In genomic region chr1:25012966-25013962, GRCh38 we compare ENCODE assay signal across 24 cellular contexts.
DNase-seq lines count a peak whose midpoint lies in the region; ATAC-seq, FAIRE-seq and TF ChIP-seq lines count a peak whose summit lies in the region.
"Had no signal": no experiment of that assay in that cellular context is flagged by ENCODE, and none has a peak within 500 bp of the region (broad histone marks: within the 10 kb centered on the region; RNA-seq: fewer than 3 reads in every experiment).

No MANE protein-coding gene starts in this region.

- H3K4me1 ChIP-seq in HepG2 (ENCODE audit: insufficient read depth, low read length) (peaks cover 14% of the 10 kb centered on the region), right lobe of liver (no peaks in the 10 kb centered on the region)

- H4K20me1 ChIP-seq in HepG2 (ENCODE audit: insufficient read depth, low read length): no peaks in the 10 kb centered on the region

- DNase-seq in HepG2 (ENCODE audit: low spot score): no peak
- no peak for DNase-seq in right lobe of liver
- DNase-seq in GM12891 (ENCODE audit: insufficient read length, low spot score): no peak
- DNase-seq in activated naive CD8-positive, alpha-beta T cell treated with anti-CD3 and anti-CD28 coated beads, Interleukin-2, amount 50 U/mL, for 24 hours: no peak
- no peak for DNase-seq in stimulated activated naive B cell treated with anti-CD40 and anti-IgM and Interleukin-4, amounts not matched to agents 10 μg/mL and 1 μg/mL and 100 μg/mL, for 72 hours
- DNase-seq in NCI-H2171 treated with DMSO at 0.1 percent for 48 hours (lab: John Stamatoyannopoulos, UW): no peak
- no peak for DNase-seq in T-cell
- DNase-seq: AML-193; Calu3; DND-41; Kasumi-1; NCI-H1092 treated with DMSO at 0.1 percent for 48 hours; NCI-H1436; NCI-H187; NCI-H524 treated with DMSO at 0.1 percent for 48 hours; NCI-H774; NK-92 treated with Interleukin-12 subunit alpha and Interleukin-12 subunit beta, amount 100 ng/mL, for 24 hours; PC-9; RPMI8226; SHP77 had no signal

- H3K9me3 Mint-ChIP-seq in activated naive CD8-positive, alpha-beta T cell treated with anti-CD3 and anti-CD28 coated beads, Interleukin-2, amount 50 U/mL, for 24 hours: no peaks in the 10 kb centered on the region
- H3K9me3 Mint-ChIP-seq in stimulated activated naive B cell treated with anti-CD40 and anti-IgM and Interleukin-4, amounts not matched to agents 10 μg/mL and 1 μg/mL and 100 μg/mL, for 72 hours: no peaks in the 10 kb centered on the region
- H3K9me3 Mint-ChIP-seq in T-cell: no peaks in the 10 kb centered on the region

- no peak overlapping the region for H2AFZ ChIP-seq in HepG2 (ENCODE audit: low read length)
- H2AFZ ChIP-seq: PC-9 had no signal

- H3K36me3 ChIP-seq in HepG2 (replicated peaks in 1 of 2; ENCODE audit: control insufficient read depth in 1 of 2, insufficient read depth in 2 of 2, low read length in 2 of 2) (no peaks in the 10 kb centered on the region), right lobe of liver (no peaks in the 10 kb centered on the region)

- WGBS in HepG2 (ENCODE audit: low lambda C conversion rate): 46% methylated on average over 14 of the region's 17 CpGs
- 78% methylated on average over 6 of the region's 17 CpGs for WGBS in right lobe of liver (ENCODE audit: insufficient coverage, low coverage, low lambda C conversion rate, missing lambda C conversion rate)

- TF ChIP-seq CTCF in HepG2 (CRISPR knock-in tag; IDR thresholded peaks at IDR 0.05) (no peak), right lobe of liver (IDR thresholded peaks at IDR 0.05) (no peak)

- H3K27me3 ChIP-seq in HepG2 (ENCODE audit: control insufficient read depth in 1 of 2, insufficient read depth in 2 of 2, low read length in 2 of 2): peaks cover 3 to 30% of the 10 kb centered on the region in 2 experiments; a peak in 3 of 5 replicates
- no peaks in the 10 kb centered on the region for H3K27me3 ChIP-seq in right lobe of liver

- H3K4me3 ChIP-seq in HepG2 (replicated peaks in 1 of 3; ENCODE audit: insufficient read depth in 1 of 3, low read depth in 2 of 3, low read length in 3 of 3) (no peak overlapping the region), right lobe of liver (no peak overlapping the region)
- H3K4me3 ChIP-seq: A549, PC-9 had no signal

- H3K9ac ChIP-seq in HepG2 (ENCODE audit: insufficient read depth, low read depth, low read length): no peak overlapping the region

- peak overlapping the region; percentile 88 for H3K27ac Mint-ChIP-seq in activated naive CD8-positive, alpha-beta T cell treated with anti-CD3 and anti-CD28 coated beads, Interleukin-2, amount 50 U/mL, for 24 hours
- peak overlapping the region; percentile 25 for H3K27ac Mint-ChIP-seq in stimulated activated naive B cell treated with anti-CD40 and anti-IgM and Interleukin-4, amounts not matched to agents 10 μg/mL and 1 μg/mL and 100 μg/mL, for 72 hours
- peak overlapping the region in 1 of 2 donors; percentile 55 for H3K27ac Mint-ChIP-seq in T-cell

- no peaks in the 10 kb centered on the region for H3K36me3 Mint-ChIP-seq in activated naive CD8-positive, alpha-beta T cell treated with anti-CD3 and anti-CD28 coated beads, Interleukin-2, amount 50 U/mL, for 24 hours (ENCODE audit: low read depth)
- H3K36me3 Mint-ChIP-seq in stimulated activated naive B cell treated with anti-CD40 and anti-IgM and Interleukin-4, amounts not matched to agents 10 μg/mL and 1 μg/mL and 100 μg/mL, for 72 hours: no peaks in the 10 kb centered on the region
- no peaks in the 10 kb centered on the region for H3K36me3 Mint-ChIP-seq in T-cell

- TF ChIP-seq EP300 in HepG2 (IDR thresholded peaks at IDR 0.05; ENCODE audit: low read depth in 2 of 2, low read length in 2 of 2) (no peak), HepG2 (CRISPR knock-in tag; IDR thresholded peaks at IDR 0.05; ENCODE audit: borderline replicate concordance) (no peak)

- H3K4me3 Mint-ChIP-seq in activated naive CD8-positive, alpha-beta T cell treated with anti-CD3 and anti-CD28 coated beads, Interleukin-2, amount 50 U/mL, for 24 hours: no peak overlapping the region
- H3K4me3 Mint-ChIP-seq in stimulated activated naive B cell treated with anti-CD40 and anti-IgM and Interleukin-4, amounts not matched to agents 10 μg/mL and 1 μg/mL and 100 μg/mL, for 72 hours: no peak overlapping the region
- H3K4me3 Mint-ChIP-seq in T-cell: no peak overlapping the region

- TF ChIP-seq RAD21 in HepG2 (CRISPR knock-in tag; IDR thresholded peaks at IDR 0.05): no peak

- in situ Hi-C loops in HepG2 (cut with HindIII; ENCODE audit: extremely low pct_ligation_motif_present, low pct_unique_long_range_greater_than_20kb): no loop called here

- POLR2A ChIA-PET in HepG2 (lab: Yijun Ruan, JAX): no interaction called here
- POLR2A ChIA-PET in T-cell (lab: Charles Lee): interaction anchor here (0.6 to 0.9 kb wide), 2 partner anchors 9 to 45 kb away, joined by 4 to 6 read pairs; no protein-coding TSS in a partner anchor

- intact Hi-C loops in HepG2 (cut with micrococcal nuclease; ENCODE audit: unreplicated experiment) (no loop called here), right lobe of liver (cut with DNase I) (no loop called here)

- BruUV-seq in HepG2 (replicated peaks; lab: Mats Ljungman, UMichigan): no TSS peak

- CTCF ChIA-PET in HepG2 (lab: Yijun Ruan, JAX; ENCODE audit: low intra/inter-chr PET ratio, low total read pairs): no interaction called here
- CTCF ChIA-PET in T-cell (lab: Charles Lee): no interaction called here

- peaks cover 70% of the 10 kb centered on the region for H3K4me1 Mint-ChIP-seq in activated naive CD8-positive, alpha-beta T cell treated with anti-CD3 and anti-CD28 coated beads, Interleukin-2, amount 50 U/mL, for 24 hours
- peaks cover 31 to 54% of the 10 kb centered on the region in 2 donors for H3K4me1 Mint-ChIP-seq in stimulated activated naive B cell treated with anti-CD40 and anti-IgM and Interleukin-4, amounts not matched to agents 10 μg/mL and 1 μg/mL and 100 μg/mL, for 72 hours
- peaks cover 26 to 52% (median 43%) of the 10 kb centered on the region in 3 donors for H3K4me1 Mint-ChIP-seq in T-cell

- no peak overlapping the region for H3K4me2 ChIP-seq in HepG2 (ENCODE audit: low read depth, low read length)
- H3K4me2 ChIP-seq: A549, PC-9 had no signal

- no peak for FAIRE-seq in HepG2 (lab: Jason Lieb, UNC)
- FAIRE-seq in GM12891 (lab: Jason Lieb, UNC): peak; percentile 45
- FAIRE-seq: A549, GM19239 had no signal

- ATAC-seq in HepG2 (no peak), right lobe of liver (no peak), T-cell (replicated peaks in 1 of 4) (no peak)
- no peak for ATAC-seq in activated naive CD8-positive, alpha-beta T cell treated with anti-CD3 and anti-CD28 coated beads, Interleukin-2, amount 50 U/mL, for 24 hours
- no peak for ATAC-seq in stimulated activated naive B cell treated with anti-CD40 and anti-IgM and Interleukin-4, amounts not matched to agents 10 μg/mL and 1 μg/mL and 100 μg/mL, for 72 hours (replicated peaks)
- ATAC-seq: HCT116 had no signal

- no peaks in the 10 kb centered on the region for H3K9me3 ChIP-seq in HepG2 (ENCODE audit: low read length)
- H3K9me3 ChIP-seq in right lobe of liver: no peaks in the 10 kb centered on the region
- H3K9me3 ChIP-seq: A549 had no signal

- H3K27ac ChIP-seq in HepG2 (ENCODE audit: extremely low read length, insufficient read depth, low read length): no peak overlapping the region
- no peak overlapping the region for H3K27ac ChIP-seq in right lobe of liver
- H3K27ac ChIP-seq: HL-60, PC-9 had no signal

- TF ChIP-seq POLR2A in HepG2 (IDR thresholded peaks at IDR 0.05; ENCODE audit: insufficient read depth in 1 of 2, low read depth in 2 of 2, low read length in 2 of 2) (no peak), right lobe of liver (IDR thresholded peaks at IDR 0.05) (no peak), GM12891 (IDR thresholded peaks at IDR 0.05; ENCODE audit: low read depth, low read length) (no peak)

- H3K79me2 ChIP-seq in HepG2 (ENCODE audit: insufficient read depth, low read length): no peaks in the 10 kb centered on the region

- H3K27me3 Mint-ChIP-seq in activated naive CD8-positive, alpha-beta T cell treated with anti-CD3 and anti-CD28 coated beads, Interleukin-2, amount 50 U/mL, for 24 hours: no peaks in the 10 kb centered on the region
- no peaks in the 10 kb centered on the region for H3K27me3 Mint-ChIP-seq in stimulated activated naive B cell treated with anti-CD40 and anti-IgM and Interleukin-4, amounts not matched to agents 10 μg/mL and 1 μg/mL and 100 μg/mL, for 72 hours
- no peaks in the 10 kb centered on the region for H3K27me3 Mint-ChIP-seq in T-cell

TF ChIP-seq in HepG2, 621 proteins besides CTCF, POLR2A, EP300 and RAD21:
- TF ChIP-seq DNMT3B (CRISPR knock-in tag; conservative IDR thresholded peaks at IDR 0.05) (no peak), ZNF101 (CRISPR knock-in tag; IDR thresholded peaks at IDR 0.05; ENCODE audit: borderline replicate concordance, low read depth) (no peak), ZNF768 (CRISPR knock-in tag; IDR thresholded peaks at IDR 0.05) (peak; percentile 69; the same call in 1 of the 2 replicates), ZFP41 (CRISPR knock-in tag; IDR thresholded peaks at IDR 0.05; ENCODE audit: borderline replicate concordance) (no peak), THAP7 (CRISPR knock-in tag; IDR thresholded peaks at IDR 0.05) (no peak), ZNF629 (CRISPR knock-in tag; conservative IDR thresholded peaks at IDR 0.05) (peak; percentile 71)

TF ChIP-seq in GM12891, 5 proteins besides CTCF, POLR2A, EP300 and RAD21:
- TF ChIP-seq SPI1 (IDR thresholded peaks at IDR 0.05; ENCODE audit: low read depth, low read length) (no peak), POLR2AphosphoS5 (IDR thresholded peaks at IDR 0.05; ENCODE audit: low read depth, low read length) (no peak), PAX5 (IDR thresholded peaks at IDR 0.05; ENCODE audit: insufficient read depth, low read length, severe bottlenecking) (no peak), TAF1 (IDR thresholded peaks at IDR 0.05; ENCODE audit: low read depth, low read length) (no peak), POU2F2 (IDR thresholded peaks at IDR 0.05; ENCODE audit: low read depth, low read length) (no peak)
